In the genomic region with DNA sequence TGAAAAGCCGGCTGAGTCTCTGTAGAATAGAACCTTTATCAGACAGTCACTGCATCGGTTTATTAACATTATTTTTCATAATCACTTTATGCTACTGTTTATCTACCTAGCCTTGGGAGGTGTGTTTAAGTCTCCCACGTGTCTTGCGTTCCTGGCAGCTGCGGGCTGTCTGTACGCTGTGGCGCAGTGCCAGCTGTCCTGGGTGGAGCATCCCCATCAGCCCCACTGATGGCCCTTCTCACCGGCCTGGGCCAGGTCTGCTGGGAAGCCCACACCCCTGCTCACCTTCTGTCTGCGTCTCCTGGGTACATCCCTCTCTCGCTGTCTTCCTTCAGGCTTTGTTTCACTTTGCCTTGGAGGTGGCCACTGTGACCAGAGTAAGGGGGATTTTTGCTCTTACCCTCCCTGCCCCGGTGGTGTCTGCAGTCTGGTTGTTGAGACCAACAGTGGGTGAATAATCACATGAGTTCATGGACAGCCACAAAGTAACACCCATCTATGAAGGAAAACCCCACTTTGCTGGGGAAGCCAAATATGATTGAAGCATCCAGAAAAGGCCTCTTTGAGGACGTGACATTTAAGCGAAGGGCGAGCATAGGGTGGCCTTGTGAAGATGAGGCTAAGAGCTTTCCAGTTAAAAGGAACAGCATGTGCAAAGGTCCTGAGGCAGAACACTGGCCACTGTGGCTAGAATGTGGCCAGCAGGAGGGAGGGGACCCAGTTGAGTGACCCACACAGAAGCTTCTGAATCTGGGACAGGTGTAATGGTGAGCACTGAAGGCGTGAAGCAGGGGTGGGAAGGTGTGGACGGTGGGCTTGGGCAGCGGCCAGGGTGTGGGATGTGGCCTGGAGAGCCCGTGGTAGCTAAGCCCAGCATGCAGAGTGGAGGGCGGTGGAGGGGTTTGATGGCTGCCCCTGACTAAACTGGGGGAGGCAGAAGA, we compare ENCODE assay signal across 12 cellular contexts. TPM values are rescaled to one million over a fixed set of nuclear protein-coding genes. Genes with fewer than 3 reads are reported as not detected.
DNase-seq lines count a peak whose midpoint lies in the region; ATAC-seq lines count a peak whose summit lies in the region.
"Had no signal": no experiment of that assay in that cellular context is flagged by ENCODE, and none has a peak within 500 bp of the region (broad histone marks: within the 10 kb centered on the region; RNA-seq: fewer than 3 reads in every experiment).

No MANE protein-coding gene starts in this region.

- CTCF ChIA-PET in activated CD4-positive, alpha-beta T cell treated with anti-CD3 and anti-CD28 coated beads, Interleukin-2, amount 10 ng/mL, durations not matched to agents 7 days and 5 days (lab: Charles Lee): interaction anchor here (1.6 kb wide), 1 partner anchor 22 kb away, joined by 3 read pairs; no protein-coding TSS in a partner anchor

- peaks cover 2% of the 10 kb centered on the region for H3K9me3 Mint-ChIP-seq in activated CD4-positive, alpha-beta T cell treated with anti-CD3 and anti-CD28 coated beads, Interleukin-2, amount 10 ng/mL, durations not matched to agents 7 days and 5 days
- no peaks in the 10 kb centered on the region for H3K9me3 Mint-ChIP-seq in dendritic cell treated with granulocyte-macrophage colony-stimulating factor and Interleukin-4, amounts not matched to agents 40 ng/mL and 50 ng/mL, for 4 days
- H3K9me3 Mint-ChIP-seq in stimulated activated memory B cell treated with anti-CD40 and anti-IgM and Interleukin-4, amounts not matched to agents 10 μg/mL and 1 μg/mL and 100 μg/mL, for 72 hours: no peaks in the 10 kb centered on the region

- no peaks in the 10 kb centered on the region for H3K27me3 Mint-ChIP-seq in activated CD4-positive, alpha-beta T cell treated with anti-CD3 and anti-CD28 coated beads, Interleukin-2, amount 10 ng/mL, durations not matched to agents 7 days and 5 days
- peaks cover 14% of the 10 kb centered on the region for H3K27me3 Mint-ChIP-seq in dendritic cell treated with granulocyte-macrophage colony-stimulating factor and Interleukin-4, amounts not matched to agents 40 ng/mL and 50 ng/mL, for 4 days
- H3K27me3 Mint-ChIP-seq in stimulated activated memory B cell treated with anti-CD40 and anti-IgM and Interleukin-4, amounts not matched to agents 10 μg/mL and 1 μg/mL and 100 μg/mL, for 72 hours: peaks cover 13% of the 10 kb centered on the region
- H3K27me3 Mint-ChIP-seq: brain had no signal

- POLR2A ChIA-PET in activated CD4-positive, alpha-beta T cell treated with anti-CD3 and anti-CD28 coated beads, Interleukin-2, amount 10 ng/mL, durations not matched to agents 7 days and 5 days (lab: Charles Lee): no interaction called here

- peak overlapping the region; percentile 22 for H3K4me3 Mint-ChIP-seq in activated CD4-positive, alpha-beta T cell treated with anti-CD3 and anti-CD28 coated beads, Interleukin-2, amount 10 ng/mL, durations not matched to agents 7 days and 5 days
- H3K4me3 Mint-ChIP-seq in dendritic cell treated with granulocyte-macrophage colony-stimulating factor and Interleukin-4, amounts not matched to agents 40 ng/mL and 50 ng/mL, for 4 days: no peak overlapping the region
- H3K4me3 Mint-ChIP-seq in stimulated activated memory B cell treated with anti-CD40 and anti-IgM and Interleukin-4, amounts not matched to agents 10 μg/mL and 1 μg/mL and 100 μg/mL, for 72 hours: no peak overlapping the region
- H3K4me3 Mint-ChIP-seq: brain had no signal

- no peak for ATAC-seq in stimulated activated memory B cell treated with anti-CD40 and anti-IgM and Interleukin-4, amounts not matched to agents 10 μg/mL and 1 μg/mL and 100 μg/mL, for 72 hours
- ATAC-seq: mucosa of descending colon, right lobe of liver, SK-N-SH treated with all-trans-retinoic acid at 6 μM for 48 hours had no signal

- H3K27ac Mint-ChIP-seq in activated CD4-positive, alpha-beta T cell treated with anti-CD3 and anti-CD28 coated beads, Interleukin-2, amount 10 ng/mL, durations not matched to agents 7 days and 5 days: peak overlapping the region; percentile 79
- H3K27ac Mint-ChIP-seq in dendritic cell treated with granulocyte-macrophage colony-stimulating factor and Interleukin-4, amounts not matched to agents 40 ng/mL and 50 ng/mL, for 4 days: peak overlapping the region; percentile 73
- H3K27ac Mint-ChIP-seq in stimulated activated memory B cell treated with anti-CD40 and anti-IgM and Interleukin-4, amounts not matched to agents 10 μg/mL and 1 μg/mL and 100 μg/mL, for 72 hours: peak overlapping the region; percentile 74
- H3K27ac Mint-ChIP-seq: brain had no signal

- DNase-seq in activated CD4-positive, alpha-beta T cell treated with anti-CD3 and anti-CD28 coated beads, Interleukin-2, amount 10 ng/mL, durations not matched to agents 7 days and 5 days: no peak
- no peak for DNase-seq in activated CD4-positive, alpha-beta T cell treated with anti-CD3 and anti-CD28 coated beads, Interleukin-2, amount 50 U/mL, for 4 hours
- DNase-seq in NCI-H2029 (lab: John Stamatoyannopoulos, UW) (peak; percentile 58), superior temporal gyrus (ENCODE audit: extremely low spot score) (no peak), Kasumi-1 (lab: John Stamatoyannopoulos, UW) (no peak), A172 (ENCODE audit: low spot score) (no peak)

- intact Hi-C loops in dendritic cell treated with granulocyte-macrophage colony-stimulating factor and Interleukin-4, amounts not matched to agents 40 ng/mL and 50 ng/mL, for 4 days (cut with micrococcal nuclease): no loop called here

- peaks cover 8% of the 10 kb centered on the region for H3K36me3 Mint-ChIP-seq in activated CD4-positive, alpha-beta T cell treated with anti-CD3 and anti-CD28 coated beads, Interleukin-2, amount 10 ng/mL, durations not matched to agents 7 days and 5 days (ENCODE audit: low read depth)
- H3K36me3 Mint-ChIP-seq in dendritic cell treated with granulocyte-macrophage colony-stimulating factor and Interleukin-4, amounts not matched to agents 40 ng/mL and 50 ng/mL, for 4 days (ENCODE audit: low read depth): peaks cover 62% of the 10 kb centered on the region
- H3K36me3 Mint-ChIP-seq in stimulated activated memory B cell treated with anti-CD40 and anti-IgM and Interleukin-4, amounts not matched to agents 10 μg/mL and 1 μg/mL and 100 μg/mL, for 72 hours: peaks cover 9% of the 10 kb centered on the region
- H3K36me3 Mint-ChIP-seq: brain had no signal

- H3K4me1 Mint-ChIP-seq in activated CD4-positive, alpha-beta T cell treated with anti-CD3 and anti-CD28 coated beads, Interleukin-2, amount 10 ng/mL, durations not matched to agents 7 days and 5 days: peaks cover 75% of the 10 kb centered on the region
- H3K4me1 Mint-ChIP-seq in dendritic cell treated with granulocyte-macrophage colony-stimulating factor and Interleukin-4, amounts not matched to agents 40 ng/mL and 50 ng/mL, for 4 days (ENCODE audit: low read depth): peaks cover 88% of the 10 kb centered on the region
- H3K4me1 Mint-ChIP-seq in stimulated activated memory B cell treated with anti-CD40 and anti-IgM and Interleukin-4, amounts not matched to agents 10 μg/mL and 1 μg/mL and 100 μg/mL, for 72 hours: peaks cover 58% of the 10 kb centered on the region

RNA-seq across cellular contexts. Expression of gene RAMP1, which starts 41.7 kb away (rescaled TPM):
- total RNA-seq in activated CD4-positive, alpha-beta T cell treated with anti-CD3 and anti-CD28 coated beads, Interleukin-2, amount 10 ng/mL, durations not matched to agents 7 days and 5 days: 1 to 10 TPM; 4.9 TPM
- 32.4 and 35.2 TPM in 2 replicates for total RNA-seq in A172 (2014; rRNA removed; shearing (Covaris generic))
